Comparison of ENCODE assay signal across 24 cellular contexts in the genomic region with DNA sequence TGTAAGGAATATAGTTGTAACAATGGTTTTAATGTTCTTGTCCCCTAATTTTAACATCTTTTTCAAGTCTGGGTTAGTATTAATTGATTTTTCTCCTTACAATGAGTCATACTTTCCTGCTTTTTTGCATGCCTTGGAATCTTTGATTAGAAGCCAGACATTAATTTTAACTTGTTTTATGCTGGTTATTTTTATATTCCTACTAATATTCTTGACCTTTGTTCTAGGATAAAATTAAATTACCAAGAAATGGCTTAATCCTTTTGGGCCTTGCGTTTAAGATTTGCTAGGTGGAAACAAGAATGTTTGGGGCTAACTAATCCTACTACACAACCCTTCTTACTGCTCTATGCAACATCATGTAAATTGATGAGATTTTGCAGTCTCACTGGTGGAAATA. TPM values are rescaled to one million over a fixed set of nuclear protein-coding genes. Genes with fewer than 3 reads are reported as not detected.
A peak's percentile ranks its signal among the peaks of the same experiment; 100 is the strongest.
DNase-seq lines count a peak whose midpoint lies in the region; ATAC-seq and TF ChIP-seq lines count a peak whose summit lies in the region.
"Had no signal": no experiment of that assay in that cellular context is flagged by ENCODE, and none has a peak within 500 bp of the region (broad histone marks: within the 10 kb centered on the region; RNA-seq: fewer than 3 reads in every experiment).

No MANE protein-coding gene starts in this region.

- TF ChIP-seq CTCF in GM23338 (conservative IDR thresholded peaks at IDR 0.05; ENCODE audit: low read depth in 2 of 2), result no peak

- H3K4me2 ChIP-seq in GM23338, result no peak overlapping the region
- H3K4me2 ChIP-seq: BLaER1, SK-N-SH had no signal

- CTCF ChIA-PET in activated CD4-positive, alpha-beta memory T cell treated with anti-CD3 and anti-CD28 coated beads, Interleukin-2, amount 10 ng/mL, durations not matched to agents 7 days and 5 days (lab: Charles Lee), result no interaction called here
- CTCF ChIA-PET in CD4-positive, alpha-beta memory T cell (lab: Charles Lee; ENCODE audit: partially characterized antibody), result no interaction called here

- intact Hi-C loops in CD4-positive, alpha-beta memory T cell (cut with micrococcal nuclease), result no loop called here

- H3K4me3 ChIP-seq in GM23338, result no peak overlapping the region
- no peak overlapping the region for H3K4me3 ChIP-seq in CD4-positive, alpha-beta memory T cell (ENCODE audit: low read length in 2 of 2)
- H3K4me3 ChIP-seq: BLaER1, GM12878 had no signal

- no peak for DNase-seq in activated T-cell treated with anti-CD3 and anti-CD28 coated beads, Interleukin-2, amount 50 U/mL, for 72 hours
- no peak for DNase-seq in activated T-cell treated with anti-CD3 and anti-CD28 coated beads, Interleukin-2, amount 50 U/mL, for 48 hours
- DNase-seq in GM23338 (ENCODE audit: low spot score) (no peak), dermis blood vessel endothelial cell (peak; percentile 17), renal cortical epithelial cell (ENCODE audit: low read depth) (peak; percentile 13), NCI-H2196 (lab: John Stamatoyannopoulos, UW; ENCODE audit: unreplicated experiment) (no peak)
- DNase-seq in activated CD4-positive, alpha-beta memory T cell treated with anti-CD3 and anti-CD28 coated beads, Interleukin-2, amount 10 ng/mL, durations not matched to agents 7 days and 5 days, result no peak
- no peak for DNase-seq in CD4-positive, alpha-beta memory T cell
- DNase-seq: CD4-positive, CD25-positive, alpha-beta regulatory T cell; COR-L47; DMS53; GDM1; Karpas-422; NCI-H1092 treated with DMSO at 0.1 percent for 48 hours; NCI-H1436; NCI-H187 treated with DMSO at 0.1 percent for 48 hours; NCI-H2171 treated with DMSO at 0.1 percent for 48 hours; NCI-H524; NCI-H748 treated with DMSO at 0.1 percent for 48 hours; SK-N-SH; SW 1271 had no signal

- no peaks in the 10 kb centered on the region for H3K4me1 Mint-ChIP-seq in activated T-cell treated with anti-CD3 and anti-CD28 coated beads, Interleukin-2, amount 50 U/mL, for 72 hours (ENCODE audit: low read depth)
- H3K4me1 Mint-ChIP-seq in GM23338, result peaks cover 7% of the 10 kb centered on the region; the same call in 2 of the 3 replicates
- H3K4me1 Mint-ChIP-seq in activated CD4-positive, alpha-beta memory T cell treated with anti-CD3 and anti-CD28 coated beads, Interleukin-2, amount 10 ng/mL, durations not matched to agents 7 days and 5 days, result no peaks in the 10 kb centered on the region
- H3K4me1 Mint-ChIP-seq in CD4-positive, alpha-beta memory T cell, result peaks cover 15 to 28% (median 18%) of the 10 kb centered on the region in 4 donors

- no peaks in the 10 kb centered on the region for H3K9me3 ChIP-seq in CD4-positive, alpha-beta memory T cell (ENCODE audit: control insufficient read depth in 1 of 2, low read length in 2 of 2)
- H3K9me3 ChIP-seq: BLaER1, SK-N-SH had no signal

- no peak overlapping the region for H3K4me3 Mint-ChIP-seq in activated T-cell treated with anti-CD3 and anti-CD28 coated beads, Interleukin-2, amount 50 U/mL, for 72 hours
- no peak overlapping the region for H3K4me3 Mint-ChIP-seq in GM23338
- no peak overlapping the region for H3K4me3 Mint-ChIP-seq in activated CD4-positive, alpha-beta memory T cell treated with anti-CD3 and anti-CD28 coated beads, Interleukin-2, amount 10 ng/mL, durations not matched to agents 7 days and 5 days
- no peak overlapping the region for H3K4me3 Mint-ChIP-seq in CD4-positive, alpha-beta memory T cell
- H3K4me3 Mint-ChIP-seq: CD4-positive, CD25-positive, alpha-beta regulatory T cell had no signal

- peak overlapping the region; percentile 3 for H3K27ac Mint-ChIP-seq in activated T-cell treated with anti-CD3 and anti-CD28 coated beads, Interleukin-2, amount 50 U/mL, for 72 hours
- 0 out of 2 replicates have a peak overlapping the region, but pooled peaks have one; percentile 34 for H3K27ac Mint-ChIP-seq in GM23338
- no peak overlapping the region for H3K27ac Mint-ChIP-seq in activated CD4-positive, alpha-beta memory T cell treated with anti-CD3 and anti-CD28 coated beads, Interleukin-2, amount 10 ng/mL, durations not matched to agents 7 days and 5 days
- H3K27ac Mint-ChIP-seq in CD4-positive, alpha-beta memory T cell, result no peak overlapping the region
- H3K27ac Mint-ChIP-seq: CD4-positive, CD25-positive, alpha-beta regulatory T cell had no signal

- no peaks in the 10 kb centered on the region for H3K36me3 ChIP-seq in GM23338 (ENCODE audit: insufficient read depth)
- no peaks in the 10 kb centered on the region for H3K36me3 ChIP-seq in CD4-positive, alpha-beta memory T cell (ENCODE audit: insufficient read depth, low read length)

- peaks cover 25% of the 10 kb centered on the region for H3K79me2 ChIP-seq in GM23338 (replicated peaks; ENCODE audit: insufficient read depth)

- no peak for ATAC-seq in activated T-cell treated with anti-CD3 and anti-CD28 coated beads, Interleukin-2, amount 50 U/mL, for 72 hours (replicated peaks in 1 of 2)
- ATAC-seq in GM23338, result no peak
- ATAC-seq: GM12878 had no signal

- H4K20me1 ChIP-seq in GM23338 (replicated peaks; ENCODE audit: insufficient read depth), result 0 out of 2 replicates have a peak, but pooled peaks cover 3% of the 10 kb centered on the region

- POLR2A ChIA-PET in activated CD4-positive, alpha-beta memory T cell treated with anti-CD3 and anti-CD28 coated beads, Interleukin-2, amount 10 ng/mL, durations not matched to agents 7 days and 5 days (lab: Charles Lee), result no interaction called here
- POLR2A ChIA-PET in CD4-positive, alpha-beta memory T cell (lab: Charles Lee; ENCODE audit: partially characterized antibody), result no interaction called here

- H2AFZ ChIP-seq in GM23338, result no peak overlapping the region

- no peaks in the 10 kb centered on the region for H3K27me3 Mint-ChIP-seq in activated T-cell treated with anti-CD3 and anti-CD28 coated beads, Interleukin-2, amount 50 U/mL, for 72 hours (ENCODE audit: low read depth)
- H3K27me3 Mint-ChIP-seq in GM23338 (ENCODE audit: insufficient read depth, low read depth, poor library complexity), result peaks cover 2% of the 10 kb centered on the region
- no peaks in the 10 kb centered on the region for H3K27me3 Mint-ChIP-seq in activated CD4-positive, alpha-beta memory T cell treated with anti-CD3 and anti-CD28 coated beads, Interleukin-2, amount 10 ng/mL, durations not matched to agents 7 days and 5 days
- H3K27me3 Mint-ChIP-seq in CD4-positive, alpha-beta memory T cell, result no peaks in the 10 kb centered on the region
- H3K27me3 Mint-ChIP-seq: CD4-positive, CD25-positive, alpha-beta regulatory T cell had no signal

- no peaks in the 10 kb centered on the region for H3F3A ChIP-seq in GM23338 (replicated peaks; ENCODE audit: low read depth)

- peaks cover under 1% of the 10 kb centered on the region; the same call in 1 of the 2 replicates for H3K4me1 ChIP-seq in GM23338 (ENCODE audit: insufficient read depth)
- no peaks in the 10 kb centered on the region for H3K4me1 ChIP-seq in CD4-positive, alpha-beta memory T cell (ENCODE audit: insufficient read depth, low read length)

- no peaks in the 10 kb centered on the region for H3K9me2 ChIP-seq in GM23338 (ENCODE audit: insufficient read depth)
- H3K9me2 ChIP-seq: SK-N-SH had no signal

- 0 out of 2 replicates have a peak overlapping the region, but pooled peaks have one; percentile 3 for H3K27ac ChIP-seq in GM23338 (ENCODE audit: low read depth)
- no peak overlapping the region for H3K27ac ChIP-seq in CD4-positive, alpha-beta memory T cell (ENCODE audit: low read depth, low read length)
- H3K27ac ChIP-seq: 22Rv1, BLaER1 had no signal

- H3K36me3 Mint-ChIP-seq in activated T-cell treated with anti-CD3 and anti-CD28 coated beads, Interleukin-2, amount 50 U/mL, for 72 hours (ENCODE audit: insufficient read depth in 2 of 2), result peaks cover 2 to 16% of the 10 kb centered on the region in 2 donors
- H3K36me3 Mint-ChIP-seq in GM23338 (ENCODE audit: low read depth), result no peaks in the 10 kb centered on the region
- peaks cover 48% of the 10 kb centered on the region for H3K36me3 Mint-ChIP-seq in activated CD4-positive, alpha-beta memory T cell treated with anti-CD3 and anti-CD28 coated beads, Interleukin-2, amount 10 ng/mL, durations not matched to agents 7 days and 5 days (ENCODE audit: low read depth)
- peaks cover 49 to 70% of the 10 kb centered on the region in 2 donors for H3K36me3 Mint-ChIP-seq in CD4-positive, alpha-beta memory T cell

- H3K27me3 ChIP-seq in GM23338 (ENCODE audit: insufficient read depth), result no peaks in the 10 kb centered on the region
- no peaks in the 10 kb centered on the region for H3K27me3 ChIP-seq in CD4-positive, alpha-beta memory T cell (ENCODE audit: insufficient read depth, low read length)
- H3K27me3 ChIP-seq: BLaER1 had no signal

- H3K9me3 Mint-ChIP-seq in activated T-cell treated with anti-CD3 and anti-CD28 coated beads, Interleukin-2, amount 50 U/mL, for 72 hours, result no peaks in the 10 kb centered on the region
- H3K9me3 Mint-ChIP-seq in GM23338, result no peaks in the 10 kb centered on the region
- no peaks in the 10 kb centered on the region for H3K9me3 Mint-ChIP-seq in activated CD4-positive, alpha-beta memory T cell treated with anti-CD3 and anti-CD28 coated beads, Interleukin-2, amount 10 ng/mL, durations not matched to agents 7 days and 5 days
- H3K9me3 Mint-ChIP-seq in CD4-positive, alpha-beta memory T cell, result peaks cover 0 to 3% (median 0%) of the 10 kb centered on the region in 8 donors
- H3K9me3 Mint-ChIP-seq: CD4-positive, CD25-positive, alpha-beta regulatory T cell had no signal

TF ChIP-seq in GM23338, 12 proteins besides CTCF, POLR2A, EP300 and RAD21:
- TF ChIP-seq POLR2AphosphoS5 (IDR thresholded peaks at IDR 0.05; ENCODE audit: low read depth) (no peak), ZNF331 (CRISPR knock-in tag; IDR thresholded peaks at IDR 0.05; ENCODE audit: low read depth) (no peak), EZH2phosphoT487 (IDR thresholded peaks at IDR 0.05; ENCODE audit: unreplicated experiment) (no peak)

RNA-seq across cellular contexts. Expression of gene ZCCHC7, which starts 47.1 kb away (rescaled TPM):
- 10 to 100 TPM; 47.2 to 47.4 TPM for total RNA-seq in activated T-cell treated with anti-CD3 and anti-CD28 coated beads, Interleukin-2, amount 50 U/mL, for 72 hours
- 26.7 and 29.8 TPM in 2 replicates for total RNA-seq in GM23338 (2014; rRNA removed; shearing (Covaris generic))
- polyA plus RNA-seq in GM23338 (2016; fragmentation: Nextera tagmentation; extraction: Ambion mirVana), result 34.3 and 38.8 TPM in 2 replicates
- total RNA-seq in dermis blood vessel endothelial cell (10.8 and 17.9 TPM in 2 replicates), renal cortical epithelial cell (17.5 and 20.9 TPM in 2 replicates)
- total RNA-seq in activated CD4-positive, alpha-beta memory T cell treated with anti-CD3 and anti-CD28 coated beads, Interleukin-2, amount 10 ng/mL, durations not matched to agents 7 days and 5 days, result 10 to 100 TPM; 20.9 to 21.9 TPM
- total RNA-seq in CD4-positive, alpha-beta memory T cell, result 10 to 100 TPM; 41.9 to 43.9 TPM
- 10 to 100 TPM; 30.1 to 35.8 TPM for polyA plus RNA-seq in CD4-positive, alpha-beta memory T cell

Comparison
In these comparisons a context has a peak if more than half of its experiments do, and no peak if none do; other contexts are left out.
1. DNase-seq: peak in dermis blood vessel endothelial cell (single experiment) and renal cortical epithelial cell (single experiment); none in activated T-cell treated with anti-CD3 and anti-CD28 coated beads, Interleukin-2, amount 50 U/mL, for 72 hours (0 of 2), activated T-cell treated with anti-CD3 and anti-CD28 coated beads, Interleukin-2, amount 50 U/mL, for 48 hours (0 of 2), GM23338 (single experiment), activated CD4-positive, alpha-beta memory T cell treated with anti-CD3 and anti-CD28 coated beads, Interleukin-2, amount 10 ng/mL, durations not matched to agents 7 days and 5 days (single experiment), NCI-H2196 (single experiment) and CD4-positive, alpha-beta memory T cell (0 of 5).
2. H3K27ac Mint-ChIP-seq: peak in activated T-cell treated with anti-CD3 and anti-CD28 coated beads, Interleukin-2, amount 50 U/mL, for 72 hours (single experiment) and GM23338 (single experiment); none in activated CD4-positive, alpha-beta memory T cell treated with anti-CD3 and anti-CD28 coated beads, Interleukin-2, amount 10 ng/mL, durations not matched to agents 7 days and 5 days (single experiment) and CD4-positive, alpha-beta memory T cell (0 of 7).